ENCODE assay signal across 24 cellular contexts in the genomic region with DNA sequence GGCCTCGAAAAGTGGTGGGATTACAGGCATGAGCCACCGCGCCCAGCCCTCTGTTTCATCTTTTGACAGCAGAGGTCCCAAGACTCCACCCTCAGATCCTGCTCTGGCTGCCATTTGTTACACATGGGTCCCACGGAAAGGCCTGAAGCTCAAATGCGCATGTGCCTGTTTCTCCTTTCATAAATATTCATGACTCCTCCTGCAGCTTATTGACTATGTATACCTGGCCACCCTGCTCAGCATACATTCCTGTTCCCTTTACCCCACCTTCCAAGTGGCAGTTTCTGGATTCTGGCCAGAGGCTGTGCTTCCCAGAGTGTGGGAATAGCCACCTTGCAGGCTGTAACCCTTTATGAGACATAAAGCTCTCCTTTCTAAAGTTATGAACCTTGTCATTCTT. TPM values are rescaled to one million over a fixed set of nuclear protein-coding genes. Genes with fewer than 3 reads are reported as not detected.
DNase-seq lines count a peak whose midpoint lies in the region; ATAC-seq, FAIRE-seq and TF ChIP-seq lines count a peak whose summit lies in the region.
"Had no signal": no experiment of that assay in that cellular context is flagged by ENCODE, and none has a peak within 500 bp of the region (broad histone marks: within the 10 kb centered on the region; RNA-seq: fewer than 3 reads in every experiment).

No MANE protein-coding gene starts in this region.

- H3K9me3 ChIP-seq in pancreas, result no peaks in the 10 kb centered on the region
- H3K9me3 ChIP-seq: neutrophil, psoas muscle had no signal

- no peaks in the 10 kb centered on the region for H3K27me3 ChIP-seq in pancreas
- H3K27me3 ChIP-seq: foreskin keratinocyte, neutrophil had no signal

- DNase-seq in H54 (ENCODE audit: insufficient read length, low spot score) (no peak), NCI-H526 treated with DMSO at 0.1 percent for 48 hours (lab: John Stamatoyannopoulos, UW) (peak; percentile 0), iPS DF 19.7 (ENCODE audit: low read depth, low spot score) (peak; percentile 30), pancreas (peak in 4 of 6 donors; percentile 57 to 75 (median 68)), NCI-H1092 treated with DMSO at 0.1 percent for 48 hours (lab: John Stamatoyannopoulos, UW) (no peak), GM13976 (ENCODE audit: low spot score) (no peak), AML-193 (lab: John Stamatoyannopoulos, UW) (no peak)
- DNase-seq: activated B cell treated with CpG ODN at 0.5 μM for 24 hours; activated naive CD4-positive, alpha-beta T cell treated with anti-CD3 and anti-CD28 coated beads, Interleukin-2, amount 10 ng/mL, durations not matched to agents 7 days and 5 days; amygdala; DMS 273 treated with DMSO at 0.1 percent for 48 hours; effector memory CD4-positive, alpha-beta T cell; foreskin keratinocyte; NCI-H774; OCI-M1; psoas muscle; SHP77; T1000 had no signal

- no peak for TF ChIP-seq CTCF in pancreas (IDR thresholded peaks at IDR 0.05)
- TF ChIP-seq CTCF in GM13976 (IDR thresholded peaks at IDR 0.05; ENCODE audit: borderline replicate concordance, control extremely low read depth, extremely low read depth, insufficient read depth, missing control alignments), result no peak

- H3K27ac ChIP-seq in pancreas, result no peak overlapping the region
- H3K27ac ChIP-seq: foreskin keratinocyte, KMS-11, neutrophil, psoas muscle, skin epidermis had no signal

- intact Hi-C loops in pancreas (cut with DNase I), result no loop called here

- peaks cover 11 to 25% (median 13%) of the 10 kb centered on the region in 3 donors for H3K4me1 ChIP-seq in pancreas
- H3K4me1 ChIP-seq: psoas muscle had no signal

- ATAC-seq in pancreas, result peak; percentile 71 to 84 (median 78)
- ATAC-seq: esophagus mucosa, foreskin keratinocyte had no signal

- H3K4me3 ChIP-seq in pancreas, result no peak overlapping the region
- H3K4me3 ChIP-seq: psoas muscle, skin epidermis had no signal

- FAIRE-seq in H54 (lab: Jason Lieb, UNC), result peak; percentile 11
- no peak for FAIRE-seq in pancreas (lab: Jason Lieb, UNC)
- FAIRE-seq: bronchial epithelial cell, colon had no signal

- in situ Hi-C loops in GM13976 (cut with MboI; ENCODE audit: low sequenced_read_pairs, unreplicated experiment), result no loop called here

- TF ChIP-seq POLR2A in H54 (IDR thresholded peaks at IDR 0.05; ENCODE audit: low read depth, low read length), result no peak

- WGBS in pancreas, 2 donors, result 70 to 72% methylated on average over 5 of the region's 5 CpGs

- H3K36me3 ChIP-seq in pancreas, result no peaks in the 10 kb centered on the region
- H3K36me3 ChIP-seq: neutrophil had no signal

RNA-seq across cellular contexts. Expression of a gene that starts 46.5 kb away (rescaled TPM):
- total RNA-seq in pancreas, result 10 to 100 TPM; 11.2 to 19.5 (median 14.5) TPM
- 10 to 100 TPM; 14.5 to 18.2 TPM for polyA plus RNA-seq in pancreas

Comparison
In these comparisons a context has a peak if more than half of its experiments do, and no peak if none do; other contexts are left out.
1. DNase-seq: peak in NCI-H526 treated with DMSO at 0.1 percent for 48 hours (single experiment), iPS DF 19.7 (single experiment) and pancreas (4 of 6); none in H54 (single experiment), NCI-H1092 treated with DMSO at 0.1 percent for 48 hours (single experiment), GM13976 (single experiment) and AML-193 (0 of 2).